Comparison of ENCODE assay signal across 10 cellular contexts in genomic region chr22:22818861-22819855, GRCh38.
DNase-seq lines count a peak whose midpoint lies in the region; ATAC-seq and TF ChIP-seq lines count a peak whose summit lies in the region.
"Had no signal": no experiment of that assay in that cellular context is flagged by ENCODE, and none has a peak within 500 bp of the region (broad histone marks: within the 10 kb centered on the region; RNA-seq: fewer than 3 reads in every experiment).

No MANE protein-coding gene starts in this region.

- no peak for DNase-seq in activated T-cell treated with anti-CD3 and anti-CD28 coated beads, Interleukin-2, amount 50 U/mL, for 4 hours
- no peak for DNase-seq in activated T-cell treated with anti-CD3 and anti-CD28 coated beads, Interleukin-2, amount 50 U/mL, for 1 hour
- DNase-seq in activated CD8-positive, alpha-beta T cell treated with anti-CD3 and anti-CD28 coated beads for 36 hours, result peak; percentile 56
- peak; percentile 17 to 25 for DNase-seq in stimulated activated naive CD8-positive, alpha-beta T cell treated with anti-CD3 and anti-CD28 coated beads, Interleukin-15, amount 100 ng/mL, for 72 hours
- DNase-seq in lower leg skin (ENCODE audit: low spot score in 2 of 2) (no peak), HT-29 (ENCODE audit: low spot score) (no peak)
- DNase-seq: heart right ventricle, SK-N-SH had no signal

- peak; percentile 33 to 45 for ATAC-seq in activated T-cell treated with anti-CD3 and anti-CD28 coated beads, Interleukin-2, amount 50 U/mL, for 4 hours
- ATAC-seq in HG03175 (IDR thresholded peaks at IDR 0.05; ENCODE audit: unreplicated experiment) (peak; percentile 67), HG03280 (IDR thresholded peaks at IDR 0.05; ENCODE audit: unreplicated experiment) (no peak)
- peak; percentile 69 for ATAC-seq in activated CD8-positive, alpha-beta T cell treated with anti-CD3 and anti-CD28 coated beads for 36 hours
- ATAC-seq in stimulated activated naive CD8-positive, alpha-beta T cell treated with anti-CD3 and anti-CD28 coated beads, Interleukin-15, amount 100 ng/mL, for 72 hours, result peak; percentile 73

- POLR2A ChIA-PET in activated CD8-positive, alpha-beta T cell treated with anti-CD3 and anti-CD28 coated beads for 36 hours (lab: Charles Lee), result interaction anchor here (0.8 to 1.0 kb wide), 2 partner anchors 9 to 11 kb away, joined by 4 to 5 read pairs; no protein-coding TSS in a partner anchor

- TF ChIP-seq POLR2A in lower leg skin (IDR thresholded peaks at IDR 0.05), result no peak

- WGBS in lower leg skin, 2 donors, result 74 to 84% methylated on average over 12 of the region's 12 CpGs

- no peaks in the 10 kb centered on the region for H3K27me3 Mint-ChIP-seq in activated T-cell treated with anti-CD3 and anti-CD28 coated beads, Interleukin-2, amount 50 U/mL, for 4 hours (ENCODE audit: low read depth)
- no peaks in the 10 kb centered on the region for H3K27me3 Mint-ChIP-seq in activated CD8-positive, alpha-beta T cell treated with anti-CD3 and anti-CD28 coated beads for 36 hours
- no peaks in the 10 kb centered on the region for H3K27me3 Mint-ChIP-seq in stimulated activated naive CD8-positive, alpha-beta T cell treated with anti-CD3 and anti-CD28 coated beads, Interleukin-15, amount 100 ng/mL, for 72 hours

- H3K4me3 Mint-ChIP-seq in activated T-cell treated with anti-CD3 and anti-CD28 coated beads, Interleukin-2, amount 50 U/mL, for 4 hours, result peak overlapping the region; percentile 46
- H3K4me3 Mint-ChIP-seq in activated CD8-positive, alpha-beta T cell treated with anti-CD3 and anti-CD28 coated beads for 36 hours, result no peak overlapping the region
- H3K4me3 Mint-ChIP-seq in stimulated activated naive CD8-positive, alpha-beta T cell treated with anti-CD3 and anti-CD28 coated beads, Interleukin-15, amount 100 ng/mL, for 72 hours, result peak overlapping the region; percentile 7 to 53

- H3K4me3 ChIP-seq in lower leg skin (ENCODE audit: low read depth, poor library complexity, severe bottlenecking), result no peak overlapping the region

- H3K4me1 Mint-ChIP-seq in activated T-cell treated with anti-CD3 and anti-CD28 coated beads, Interleukin-2, amount 50 U/mL, for 4 hours (ENCODE audit: low read depth), result peaks cover 97% of the 10 kb centered on the region
- peaks cover 92% of the 10 kb centered on the region for H3K4me1 Mint-ChIP-seq in activated CD8-positive, alpha-beta T cell treated with anti-CD3 and anti-CD28 coated beads for 36 hours (ENCODE audit: low read depth)
- H3K4me1 Mint-ChIP-seq in stimulated activated naive CD8-positive, alpha-beta T cell treated with anti-CD3 and anti-CD28 coated beads, Interleukin-15, amount 100 ng/mL, for 72 hours, result peaks cover 98% of the 10 kb centered on the region

- no peak for TF ChIP-seq CTCF in activated CD8-positive, alpha-beta T cell treated with anti-CD3 and anti-CD28 coated beads for 36 hours (IDR thresholded peaks at IDR 0.05)
- TF ChIP-seq CTCF in lower leg skin (IDR thresholded peaks at IDR 0.05), result no peak

- peak overlapping the region; percentile 70 for H3K27ac Mint-ChIP-seq in activated CD8-positive, alpha-beta T cell treated with anti-CD3 and anti-CD28 coated beads for 36 hours
- H3K27ac Mint-ChIP-seq in stimulated activated naive CD8-positive, alpha-beta T cell treated with anti-CD3 and anti-CD28 coated beads, Interleukin-15, amount 100 ng/mL, for 72 hours, result peak overlapping the region; percentile 50 to 74

- CTCF ChIA-PET in activated CD8-positive, alpha-beta T cell treated with anti-CD3 and anti-CD28 coated beads for 36 hours (lab: Charles Lee), result interaction anchor here (0.6 to 4.0 kb wide), 14 partner anchors 9 to 132 kb away, joined by 3 to 17 read pairs (median 4); no protein-coding TSS in a partner anchor

- no peaks in the 10 kb centered on the region for H3K36me3 Mint-ChIP-seq in activated T-cell treated with anti-CD3 and anti-CD28 coated beads, Interleukin-2, amount 50 U/mL, for 4 hours (ENCODE audit: insufficient read depth)
- H3K36me3 Mint-ChIP-seq in activated CD8-positive, alpha-beta T cell treated with anti-CD3 and anti-CD28 coated beads for 36 hours (ENCODE audit: low read depth), result no peaks in the 10 kb centered on the region

- no peaks in the 10 kb centered on the region for H3K9me3 Mint-ChIP-seq in activated T-cell treated with anti-CD3 and anti-CD28 coated beads, Interleukin-2, amount 50 U/mL, for 4 hours
- H3K9me3 Mint-ChIP-seq in activated CD8-positive, alpha-beta T cell treated with anti-CD3 and anti-CD28 coated beads for 36 hours, result no peaks in the 10 kb centered on the region
- no peaks in the 10 kb centered on the region for H3K9me3 Mint-ChIP-seq in stimulated activated naive CD8-positive, alpha-beta T cell treated with anti-CD3 and anti-CD28 coated beads, Interleukin-15, amount 100 ng/mL, for 72 hours

- intact Hi-C loops in activated CD8-positive, alpha-beta T cell treated with anti-CD3 and anti-CD28 coated beads for 36 hours (cut with micrococcal nuclease), result no loop called here
- intact Hi-C loops in lower leg skin (cut with DNase I; ENCODE audit: low total_unique reads), result no loop called here

Comparison
In these comparisons a context has a peak if more than half of its experiments do, and no peak if none do; other contexts are left out.
1. DNase-seq: peak in activated CD8-positive, alpha-beta T cell treated with anti-CD3 and anti-CD28 coated beads for 36 hours (single experiment) and stimulated activated naive CD8-positive, alpha-beta T cell treated with anti-CD3 and anti-CD28 coated beads, Interleukin-15, amount 100 ng/mL, for 72 hours (2 of 2); none in activated T-cell treated with anti-CD3 and anti-CD28 coated beads, Interleukin-2, amount 50 U/mL, for 4 hours (single experiment), activated T-cell treated with anti-CD3 and anti-CD28 coated beads, Interleukin-2, amount 50 U/mL, for 1 hour (single experiment), lower leg skin (0 of 2) and HT-29 (single experiment).